Comparison of ENCODE assay signal across 1 cellular context in genomic region chr1:21732664-21733063, GRCh38.
A peak's percentile ranks its signal among the peaks of the same experiment; 100 is the strongest.
TF ChIP-seq lines count a peak whose summit lies in the region.

No MANE protein-coding gene starts in this region.

TF ChIP-seq in HEK293, 187 proteins besides CTCF, POLR2A, EP300 and RAD21 (continued from another document):
- TF ChIP-seq OVOL3 (tag by site-specific recombination; IDR thresholded peaks at IDR 0.05) = no peak
- peak; percentile 81 for TF ChIP-seq ATF2 (tag by site-specific recombination; IDR thresholded peaks at IDR 0.05; ENCODE audit: low read depth)
- TF ChIP-seq ZNF626 (tag by site-specific recombination; IDR thresholded peaks at IDR 0.05) = no peak
- 0 out of 2 replicates have a peak, but pooled peaks have one; percentile 24 for TF ChIP-seq ZNF629 (tag by site-specific recombination; IDR thresholded peaks at IDR 0.05)
- no peak for TF ChIP-seq FEZF1 (tag by site-specific recombination; IDR thresholded peaks at IDR 0.05)
